1 cellular context compared by ENCODE assay signal in genomic region chr19:34135401-34135800, GRCh38.
TF ChIP-seq lines count a peak whose summit lies in the region.

No MANE protein-coding gene starts in this region.

TF ChIP-seq in H1, 55 proteins besides CTCF, POLR2A, EP300 and RAD21 (continued from another document):
- TF ChIP-seq EGR1 (IDR thresholded peaks at IDR 0.05; ENCODE audit: borderline replicate concordance, low read depth, low read length) (no peak), CHD1 (IDR thresholded peaks at IDR 0.05; ENCODE audit: low read depth, low read length) (no peak), SUZ12 (IDR thresholded peaks at IDR 0.05; ENCODE audit: low read length) (no peak), JUN (IDR thresholded peaks at IDR 0.05; ENCODE audit: low read depth, low read length) (no peak), BCL11A (IDR thresholded peaks at IDR 0.05; ENCODE audit: low read depth in 2 of 2, low read length in 2 of 2) (no peak), FOSL1 (IDR thresholded peaks at IDR 0.05; ENCODE audit: insufficient read depth, low read depth, low read length) (no peak), CEBPB (IDR thresholded peaks at IDR 0.05; ENCODE audit: low read depth, low read length) (no peak), RFX5 (IDR thresholded peaks at IDR 0.05; ENCODE audit: borderline replicate concordance, low read depth, low read length) (no peak), SIRT6 (IDR thresholded peaks at IDR 0.05; ENCODE audit: low read length) (no peak), CHD7 (IDR thresholded peaks at IDR 0.05; ENCODE audit: insufficient replicate concordance, low read length) (no peak), GABPA (IDR thresholded peaks at IDR 0.05; ENCODE audit: borderline replicate concordance, insufficient read depth, low read length) (no peak), USF2 (IDR thresholded peaks at IDR 0.05; ENCODE audit: low read length) (no peak), CBX5 (IDR thresholded peaks at IDR 0.05; ENCODE audit: low read depth, low read length) (no peak)
- TF ChIP-seq, protein P1, sequence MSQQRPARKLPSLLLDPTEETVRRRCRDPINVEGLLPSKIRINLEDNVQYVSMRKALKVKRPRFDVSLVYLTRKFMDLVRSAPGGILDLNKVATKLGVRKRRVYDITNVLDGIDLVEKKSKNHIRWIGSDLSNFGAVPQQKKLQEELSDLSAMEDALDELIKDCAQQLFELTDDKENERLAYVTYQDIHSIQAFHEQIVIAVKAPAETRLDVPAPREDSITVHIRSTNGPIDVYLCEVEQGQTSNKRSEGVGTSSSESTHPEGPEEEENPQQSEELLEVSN (IDR thresholded peaks at IDR 0.05) = no peak
